1 cellular context compared by ENCODE assay signal in genomic region chr12:56333679-56334489, GRCh38.
TF ChIP-seq lines count a peak whose summit lies in the region.

Gene PAN2, minus strand, starts transcription at chr12:56334000. Its CDS starts 906 bp downstream, at chr12:56333094.

TF ChIP-seq in K562, 482 proteins besides CTCF, POLR2A, EP300 and RAD21 (continued from another document and continues in another):
- TF ChIP-seq CHD7 (IDR thresholded peaks at IDR 0.05; ENCODE audit: low read depth, low read length) (no peak), GTF2F1 (IDR thresholded peaks at IDR 0.05; ENCODE audit: low read depth, low read length) (no peak; the same call in 1 of the 2 replicates), NFATC3 (IDR thresholded peaks at IDR 0.05) (peak; percentile 37; the same call in 1 of the 2 replicates), YBX1 (IDR thresholded peaks at IDR 0.05) (no peak), ZBTB43 (CRISPR knock-in tag; IDR thresholded peaks at IDR 0.05) (no peak), GTF3C2 (IDR thresholded peaks at IDR 0.05; ENCODE audit: borderline replicate concordance, extremely low read depth, insufficient read length) (no peak), ZNF175 (CRISPR knock-in tag; IDR thresholded peaks at IDR 0.05; ENCODE audit: low read depth) (peak; percentile 68; the same call in 1 of the 2 replicates), ELF1 (tag; IDR thresholded peaks at IDR 0.05) (peak; percentile 43; the same call in 1 of the 2 replicates), KAT2B (IDR thresholded peaks at IDR 0.05; ENCODE audit: low read depth, low read length) (no peak), E2F8 (IDR thresholded peaks at IDR 0.05; ENCODE audit: low read depth, partially characterized antibody) (peak; percentile 88), PBX2 (CRISPR knock-in tag; IDR thresholded peaks at IDR 0.05; ENCODE audit: low read depth) (no peak), PBX2 (tag; conservative IDR thresholded peaks at IDR 0.05; ENCODE audit: low read depth) (0 out of 2 replicates have a peak, but pooled peaks have one; percentile 6), THAP7 (CRISPR knock-in tag; IDR thresholded peaks at IDR 0.05) (no peak), FOXA3 (CRISPR knock-in tag; conservative IDR thresholded peaks at IDR 0.05 in 1 of 2, IDR thresholded peaks at IDR 0.05 in 1 of 2) (no peak), NFXL1 (CRISPR knock-in tag; IDR thresholded peaks at IDR 0.05) (no peak), PTBP1 (IDR thresholded peaks at IDR 0.05; ENCODE audit: low read depth, low read length) (no peak), ATF3 (IDR thresholded peaks at IDR 0.05) (no peak), ATF3 (CRISPR knock-in tag; conservative IDR thresholded peaks at IDR 0.05) (peak; percentile 23), ZNF586 (CRISPR knock-in tag; conservative IDR thresholded peaks at IDR 0.05) (no peak), MTA1 (IDR thresholded peaks at IDR 0.05; ENCODE audit: borderline replicate concordance) (no peak; the same call in 1 of the 2 replicates), TEAD4 (IDR thresholded peaks at IDR 0.05; ENCODE audit: low read length) (peak; percentile 30; the same call in 1 of the 2 replicates), TEAD4 (CRISPR knock-in tag; IDR thresholded peaks at IDR 0.05; ENCODE audit: borderline replicate concordance) (no peak), RNF2 (IDR thresholded peaks at IDR 0.05) (no peak), CBFA2T3 (IDR thresholded peaks at IDR 0.05) (no peak), CSDE1 (IDR thresholded peaks at IDR 0.05) (no peak), TBL1XR1 (IDR thresholded peaks at IDR 0.05; ENCODE audit: low read length in 2 of 2) (no peak), BMI1 (IDR thresholded peaks at IDR 0.05; ENCODE audit: low read length) (no peak), KLF16 (IDR thresholded peaks at IDR 0.05) (peak; percentile 61; the same call in 1 of the 2 replicates), MYC (IDR thresholded peaks at IDR 0.05; ENCODE audit: low read depth, low read length) (peak; percentile 84), MYC (CRISPR knock-in tag; IDR thresholded peaks at IDR 0.05; ENCODE audit: borderline replicate concordance, low read depth) (0 out of 2 replicates have a peak, but pooled peaks have one; percentile 25), HDGF (IDR thresholded peaks at IDR 0.05) (no peak), ATF6 (CRISPR knock-in tag; IDR thresholded peaks at IDR 0.05) (peak; percentile 48; the same call in 1 of the 2 replicates)
